ENCODE assay signal across 1 cellular context in genomic region chr2:190648289-190649034, GRCh38.
TF ChIP-seq lines count a peak whose summit lies in the region.

No MANE protein-coding gene starts in this region.

TF ChIP-seq in HCT116, 20 proteins besides CTCF, POLR2A, EP300 and RAD21 (continued from another document):
- TF ChIP-seq REST (IDR thresholded peaks at IDR 0.05; ENCODE audit: low read depth): no peak
- no peak for TF ChIP-seq JUND (IDR thresholded peaks at IDR 0.05)
- no peak for TF ChIP-seq ZFX (IDR thresholded peaks at IDR 0.05)
- TF ChIP-seq, protein P1, sequence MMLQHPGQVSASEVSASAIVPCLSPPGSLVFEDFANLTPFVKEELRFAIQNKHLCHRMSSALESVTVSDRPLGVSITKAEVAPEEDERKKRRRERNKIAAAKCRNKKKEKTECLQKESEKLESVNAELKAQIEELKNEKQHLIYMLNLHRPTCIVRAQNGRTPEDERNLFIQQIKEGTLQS (IDR thresholded peaks at IDR 0.05): no peak
- 0 out of 2 replicates have a peak, but pooled peaks have one; percentile 22 for TF ChIP-seq SP1 (IDR thresholded peaks at IDR 0.05; ENCODE audit: low read depth)
